ENCODE assay signal across 19 cellular contexts in the genomic region with DNA sequence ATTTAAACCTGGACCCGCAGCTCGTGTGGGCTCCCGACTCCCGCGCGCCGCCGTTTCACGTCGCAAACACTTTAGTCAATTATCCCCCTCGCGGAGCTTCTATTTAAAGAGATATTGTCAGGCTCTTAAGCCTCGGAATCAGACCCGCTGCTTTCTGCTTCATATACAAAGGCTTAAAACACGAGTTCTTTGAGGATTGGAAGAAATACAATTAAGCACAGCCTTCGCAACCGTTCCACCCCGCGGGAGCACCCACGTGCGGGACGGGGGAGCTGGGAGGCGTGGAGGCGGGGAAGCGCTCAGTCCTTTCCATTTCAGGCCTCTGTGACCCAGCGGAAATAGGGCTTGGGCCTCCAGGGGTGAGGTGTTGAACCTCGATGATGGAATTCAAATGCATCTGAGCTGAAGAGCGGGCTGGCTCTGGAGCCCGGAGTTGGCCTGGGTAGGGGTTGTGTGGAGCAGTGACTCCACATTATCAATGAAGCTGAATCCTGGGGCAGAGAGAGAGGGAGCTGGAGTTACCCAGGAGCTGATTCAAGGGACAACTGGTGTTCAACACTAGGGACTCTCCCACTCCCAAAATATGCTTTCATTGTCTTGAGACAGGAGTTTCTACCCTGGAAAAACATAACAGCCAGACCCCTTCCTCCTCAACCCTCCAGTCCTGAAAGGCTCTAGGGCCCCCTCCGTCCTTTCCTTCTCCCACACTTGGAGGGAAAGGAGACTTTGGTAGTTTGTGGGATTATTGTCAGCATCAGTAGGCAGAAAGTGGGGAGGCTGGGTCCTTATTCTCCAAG. TPM values are rescaled to one million over a fixed set of nuclear protein-coding genes. Genes with fewer than 3 reads are reported as not detected.
A peak's percentile ranks its signal among the peaks of the same experiment; 100 is the strongest.
DNase-seq lines count a peak whose midpoint lies in the region; ATAC-seq, FAIRE-seq and TF ChIP-seq lines count a peak whose summit lies in the region.
"Had no signal": no experiment of that assay in that cellular context is flagged by ENCODE, and none has a peak within 500 bp of the region (broad histone marks: within the 10 kb centered on the region; RNA-seq: fewer than 3 reads in every experiment).

No MANE protein-coding gene starts in this region.

- ATAC-seq in effector memory CD8-positive, alpha-beta T cell (replicated peaks): no peak
- ATAC-seq in natural killer cell treated with Interleukin-12 subunit alpha and Interleukin-12 subunit beta and Interleukin-15 and Interleukin-18, amount 100 ng/mL, for 72 hours: no peak

- POLR2A ChIA-PET in Caco-2 (lab: Charles Lee): interaction anchor here (0.6 kb wide), 1 partner anchor 216 kb away, joined by 3 read pairs; no protein-coding TSS in a partner anchor

- H3K9me3 ChIP-seq in Caco-2: no peaks in the 10 kb centered on the region
- no peaks in the 10 kb centered on the region for H3K9me3 ChIP-seq in HUES6 (ENCODE audit: control insufficient read depth, insufficient read depth, low read depth, low read length)
- no peaks in the 10 kb centered on the region for H3K9me3 ChIP-seq in effector memory CD4-positive, alpha-beta T cell (ENCODE audit: control insufficient read depth, low read length)
- H3K9me3 ChIP-seq: HAP-1, tibial artery had no signal

- H3K9me3 Mint-ChIP-seq in Caco-2 (ENCODE audit: unreplicated experiment): no peaks in the 10 kb centered on the region
- no peaks in the 10 kb centered on the region for H3K9me3 Mint-ChIP-seq in effector memory CD8-positive, alpha-beta T cell
- no peaks in the 10 kb centered on the region for H3K9me3 Mint-ChIP-seq in natural killer cell treated with Interleukin-12 subunit alpha and Interleukin-12 subunit beta and Interleukin-15 and Interleukin-18, amount 100 ng/mL, for 72 hours

- H3K4me1 ChIP-seq in Caco-2: no peaks in the 10 kb centered on the region; the same call in 1 of the 2 replicates
- H3K4me1 ChIP-seq in HUES6 (ENCODE audit: control insufficient read depth, insufficient read depth, low read length): peaks cover 48% of the 10 kb centered on the region
- H3K4me1 ChIP-seq in effector memory CD4-positive, alpha-beta T cell (ENCODE audit: control insufficient read depth, insufficient read depth, low read length, poor library complexity, severe bottlenecking): peaks cover 13% of the 10 kb centered on the region

- peak overlapping the region; percentile 60 for H3K4me3 Mint-ChIP-seq in Caco-2 (ENCODE audit: unreplicated experiment)
- peak overlapping the region; percentile 61 to 76 for H3K4me3 Mint-ChIP-seq in effector memory CD8-positive, alpha-beta T cell
- peak overlapping the region; percentile 58 for H3K4me3 Mint-ChIP-seq in natural killer cell treated with Interleukin-12 subunit alpha and Interleukin-12 subunit beta and Interleukin-15 and Interleukin-18, amount 100 ng/mL, for 72 hours

- H3K27ac ChIP-seq in HUES6 (ENCODE audit: low read depth, low read length): no peak overlapping the region
- H3K27ac ChIP-seq in effector memory CD4-positive, alpha-beta T cell (ENCODE audit: insufficient read depth, low read length, poor library complexity, severe bottlenecking): no peak overlapping the region
- H3K27ac ChIP-seq: C4-2B, skin epidermis, tibial artery had no signal

- FAIRE-seq in urothelium cell line (lab: Jason Lieb, UNC): no peak
- FAIRE-seq: frontal cortex had no signal

- H3K4me3 ChIP-seq in Caco-2 (ENCODE audit: low read depth, low read length): no peak overlapping the region
- peak overlapping the region; percentile 48 for H3K4me3 ChIP-seq in HUES6 (ENCODE audit: low read depth, low read length)
- no peak overlapping the region for H3K4me3 ChIP-seq in effector memory CD4-positive, alpha-beta T cell (ENCODE audit: insufficient read depth, low read depth, low read length, poor library complexity, severe bottlenecking)
- H3K4me3 ChIP-seq: HAP-1, skin epidermis had no signal

- TF ChIP-seq CTCF in Caco-2 (IDR thresholded peaks at IDR 0.05; ENCODE audit: insufficient read depth in 1 of 2, low read depth in 1 of 2, low read length in 1 of 2, severe bottlenecking in 1 of 2, unreplicated experiment in 1 of 2) (no peak), GM20000 (IDR thresholded peaks at IDR 0.05; ENCODE audit: extremely low read depth, missing control alignments) (no peak)

- H3K27ac Mint-ChIP-seq in Caco-2 (ENCODE audit: unreplicated experiment): no peak overlapping the region
- no peak overlapping the region for H3K27ac Mint-ChIP-seq in effector memory CD8-positive, alpha-beta T cell
- H3K27ac Mint-ChIP-seq in natural killer cell treated with Interleukin-12 subunit alpha and Interleukin-12 subunit beta and Interleukin-15 and Interleukin-18, amount 100 ng/mL, for 72 hours: no peak overlapping the region

- no peak for DNase-seq in Caco-2
- DNase-seq in effector memory CD8-positive, alpha-beta T cell: no peak
- no peak for DNase-seq in natural killer cell treated with Interleukin-12 subunit alpha and Interleukin-12 subunit beta and Interleukin-15 and Interleukin-18, amount 100 ng/mL, for 72 hours (ENCODE audit: low spot score)
- DNase-seq in urothelium cell line (ENCODE audit: low spot score): no peak
- no peak for DNase-seq in effector memory CD4-positive, alpha-beta T cell
- DNase-seq in GM20000 (ENCODE audit: low spot score): no peak
- DNase-seq: activated CD4-positive, alpha-beta T cell treated with anti-CD3 and anti-CD28 coated beads, Interleukin-2, amount 50 U/mL, for 1 hour; activated T-cell treated with anti-CD3 and anti-CD28 coated beads, Interleukin-2, amount 50 U/mL, for 48 hours; islet precursor cell; mesenchymal stem cell; T-helper 9 cell; tibial artery had no signal

- no peaks in the 10 kb centered on the region for H3K27me3 Mint-ChIP-seq in Caco-2 (ENCODE audit: insufficient read depth, unreplicated experiment)
- peaks cover 6 to 42% of the 10 kb centered on the region in 2 donors for H3K27me3 Mint-ChIP-seq in effector memory CD8-positive, alpha-beta T cell
- peaks cover 11 to 16% of the 10 kb centered on the region in 2 donors for H3K27me3 Mint-ChIP-seq in natural killer cell treated with Interleukin-12 subunit alpha and Interleukin-12 subunit beta and Interleukin-15 and Interleukin-18, amount 100 ng/mL, for 72 hours

- intact Hi-C loops in Caco-2 (cut with micrococcal nuclease; ENCODE audit: unreplicated experiment): no loop called here

- H3K4me1 Mint-ChIP-seq in Caco-2 (ENCODE audit: low read depth, unreplicated experiment): no peaks in the 10 kb centered on the region
- peaks cover 1 to 3% of the 10 kb centered on the region in 2 donors for H3K4me1 Mint-ChIP-seq in effector memory CD8-positive, alpha-beta T cell (ENCODE audit: low read depth in 2 of 2)
- H3K4me1 Mint-ChIP-seq in natural killer cell treated with Interleukin-12 subunit alpha and Interleukin-12 subunit beta and Interleukin-15 and Interleukin-18, amount 100 ng/mL, for 72 hours (ENCODE audit: low read depth in 2 of 2): peaks cover 4 to 5% of the 10 kb centered on the region in 2 donors

- CTCF ChIA-PET in Caco-2 (lab: Charles Lee): interaction anchor here (1.3 to 3.0 kb wide), 5 partner anchors 8 to 63 kb away, joined by 7 to 60 read pairs (median 17); a partner anchor contains a TSS

- no peaks in the 10 kb centered on the region for H3K27me3 ChIP-seq in Caco-2 (replicated peaks; ENCODE audit: control insufficient read depth, insufficient read depth, low read length)
- peaks cover 75% of the 10 kb centered on the region for H3K27me3 ChIP-seq in HUES6 (ENCODE audit: control insufficient read depth, insufficient read depth, low read length)
- H3K27me3 ChIP-seq in effector memory CD4-positive, alpha-beta T cell (replicated peaks; ENCODE audit: control insufficient read depth, insufficient read depth, low read length, poor library complexity, severe bottlenecking): peaks cover 20% of the 10 kb centered on the region

- no peak overlapping the region for H3K9ac ChIP-seq in HUES6 (ENCODE audit: low read length)

- no TSS peak for BruUV-seq in Caco-2 (replicated peaks; lab: Mats Ljungman, UMichigan)

- H3K36me3 Mint-ChIP-seq in Caco-2 (ENCODE audit: insufficient read depth, unreplicated experiment): peaks cover 10% of the 10 kb centered on the region
- H3K36me3 Mint-ChIP-seq in effector memory CD8-positive, alpha-beta T cell (ENCODE audit: insufficient read depth): no peaks in the 10 kb centered on the region
- H3K36me3 Mint-ChIP-seq in natural killer cell treated with Interleukin-12 subunit alpha and Interleukin-12 subunit beta and Interleukin-15 and Interleukin-18, amount 100 ng/mL, for 72 hours: no peaks in the 10 kb centered on the region

- no peaks in the 10 kb centered on the region; the same call in 1 of the 2 replicates for H3K36me3 ChIP-seq in Caco-2 (ENCODE audit: control insufficient read depth, insufficient read depth, low read length)
- H3K36me3 ChIP-seq in HUES6 (ENCODE audit: control insufficient read depth, insufficient read depth, low read length): no peaks in the 10 kb centered on the region
- H3K36me3 ChIP-seq in effector memory CD4-positive, alpha-beta T cell (ENCODE audit: control insufficient read depth, insufficient read depth, low read length): no peaks in the 10 kb centered on the region
- H3K36me3 ChIP-seq: HAP-1, tibial artery had no signal

RNA-seq across cellular contexts. Expression of a gene that starts 2.4 kb away (rescaled TPM):
- total RNA-seq in Caco-2 (2022): 0.28 and 0.79 TPM in 2 replicates
- not detected for total RNA-seq in natural killer cell treated with Interleukin-12 subunit alpha and Interleukin-12 subunit beta and Interleukin-15 and Interleukin-18, amount 100 ng/mL, for 72 hours
- total RNA-seq: endothelial cell of umbilical vein, osteoblast had no signal

RNA-seq across cellular contexts. Expression of a gene that starts 27.3 kb away (rescaled TPM):
- total RNA-seq in Caco-2 (2022): 4.0 and 4.7 TPM in 2 replicates
- 100 to 1,000 TPM in 1 of 2 donors, 10 to 100 TPM in 1; 90.5 to 109 TPM for total RNA-seq in natural killer cell treated with Interleukin-12 subunit alpha and Interleukin-12 subunit beta and Interleukin-15 and Interleukin-18, amount 100 ng/mL, for 72 hours

RNA-seq across cellular contexts. Expression of a gene that starts 41.6 kb away (rescaled TPM):
- 19.9 and 20.7 TPM in 2 replicates for total RNA-seq in Caco-2 (2022)
- 1 to 10 TPM; 1.9 to 2.9 TPM for total RNA-seq in natural killer cell treated with Interleukin-12 subunit alpha and Interleukin-12 subunit beta and Interleukin-15 and Interleukin-18, amount 100 ng/mL, for 72 hours
- total RNA-seq: endothelial cell of umbilical vein, osteoblast had no signal

RNA-seq across cellular contexts. Expression of a gene that starts 43.0 kb away (rescaled TPM):
- 13.4 and 15.4 TPM in 2 replicates for total RNA-seq in Caco-2 (2022)
- 10 to 100 TPM; 16.7 to 17.5 TPM for total RNA-seq in natural killer cell treated with Interleukin-12 subunit alpha and Interleukin-12 subunit beta and Interleukin-15 and Interleukin-18, amount 100 ng/mL, for 72 hours

Comparison
In these comparisons a context has a peak if more than half of its experiments do, and no peak if none do; other contexts are left out.
1. RNA of a gene that starts 27.3 kb away (total RNA-seq): 90.5 to 109 TPM in natural killer cell treated with Interleukin-12 subunit alpha and Interleukin-12 subunit beta and Interleukin-15 and Interleukin-18, amount 100 ng/mL, for 72 hours; 4.0 to 4.7 TPM in Caco-2; every median in the first group is over 10 times any median in the second.
2. Peak in every context shown above with its lines, with median percentiles within 50 percentile points of each other: H3K4me3 Mint-ChIP-seq.